8 cellular contexts compared by ENCODE assay signal in genomic region chr6:134295953-134296553, GRCh38. TPM values are rescaled to one million over a fixed set of nuclear protein-coding genes. Genes with fewer than 3 reads are reported as not detected.
DNase-seq lines count a peak whose midpoint lies in the region; ATAC-seq and TF ChIP-seq lines count a peak whose summit lies in the region.

No MANE protein-coding gene starts in this region.

- no peak overlapping the region for H3K4me3 Mint-ChIP-seq in chondrocyte (ENCODE audit: unreplicated experiment)

- peak; percentile 61 for ATAC-seq in GM21825 (IDR thresholded peaks at IDR 0.05; ENCODE audit: unreplicated experiment)

- H3K27ac Mint-ChIP-seq in chondrocyte (ENCODE audit: unreplicated experiment) = peak overlapping the region; percentile 86

- TF ChIP-seq CTCF in chondrocyte (IDR thresholded peaks at IDR 0.05) = no peak

- H3K27me3 Mint-ChIP-seq in chondrocyte (ENCODE audit: low read depth) = no peaks in the 10 kb centered on the region

- H3K36me3 Mint-ChIP-seq in chondrocyte (ENCODE audit: low read depth) = peaks cover 2% of the 10 kb centered on the region

- H3K9me3 Mint-ChIP-seq in chondrocyte (ENCODE audit: low read depth) = no peaks in the 10 kb centered on the region

- DNase-seq in AML-193 (lab: John Stamatoyannopoulos, UW) = peak; percentile 97 to 98
- peak; percentile 55 to 77 for DNase-seq in NCI-H446 (lab: John Stamatoyannopoulos, UW)
- DNase-seq in chondrocyte (ENCODE audit: low spot score) = no peak
- peak; percentile 77 to 99 for DNase-seq in lung microvascular endothelial cell (ENCODE audit: low read depth in 2 of 2)
- DNase-seq in NCI-H2107 treated with DMSO at 0.1 percent for 48 hours (lab: John Stamatoyannopoulos, UW; ENCODE audit: unreplicated experiment) = no peak
- no peak for DNase-seq in activated naive CD4-positive, alpha-beta T cell treated with Interleukin-2 at 50 U/mL for 16 hours
- no peak for DNase-seq in NCI-H2081 treated with DMSO at 0.1 percent for 48 hours (lab: John Stamatoyannopoulos, UW)

- H3K4me1 Mint-ChIP-seq in chondrocyte (ENCODE audit: low read depth) = peaks cover 17% of the 10 kb centered on the region

RNA-seq across cellular contexts. Expression of gene SGK1, which starts 21.9 kb away (rescaled TPM):
- 91.0 to 128 TPM (median 102 TPM) in 3 replicates for total RNA-seq in chondrocyte
- 232 and 272 TPM in 2 replicates for total RNA-seq in lung microvascular endothelial cell

Comparison
In these comparisons a context has a peak if more than half of its experiments do, and no peak if none do; other contexts are left out.
1. DNase-seq: peak in AML-193 (2 of 2), NCI-H446 (2 of 2) and lung microvascular endothelial cell (2 of 2); none in chondrocyte (single experiment), NCI-H2107 treated with DMSO at 0.1 percent for 48 hours (single experiment), activated naive CD4-positive, alpha-beta T cell treated with Interleukin-2 at 50 U/mL for 16 hours (single experiment) and NCI-H2081 treated with DMSO at 0.1 percent for 48 hours (single experiment).